ENCODE assay signal across 9 cellular contexts in the genomic region with DNA sequence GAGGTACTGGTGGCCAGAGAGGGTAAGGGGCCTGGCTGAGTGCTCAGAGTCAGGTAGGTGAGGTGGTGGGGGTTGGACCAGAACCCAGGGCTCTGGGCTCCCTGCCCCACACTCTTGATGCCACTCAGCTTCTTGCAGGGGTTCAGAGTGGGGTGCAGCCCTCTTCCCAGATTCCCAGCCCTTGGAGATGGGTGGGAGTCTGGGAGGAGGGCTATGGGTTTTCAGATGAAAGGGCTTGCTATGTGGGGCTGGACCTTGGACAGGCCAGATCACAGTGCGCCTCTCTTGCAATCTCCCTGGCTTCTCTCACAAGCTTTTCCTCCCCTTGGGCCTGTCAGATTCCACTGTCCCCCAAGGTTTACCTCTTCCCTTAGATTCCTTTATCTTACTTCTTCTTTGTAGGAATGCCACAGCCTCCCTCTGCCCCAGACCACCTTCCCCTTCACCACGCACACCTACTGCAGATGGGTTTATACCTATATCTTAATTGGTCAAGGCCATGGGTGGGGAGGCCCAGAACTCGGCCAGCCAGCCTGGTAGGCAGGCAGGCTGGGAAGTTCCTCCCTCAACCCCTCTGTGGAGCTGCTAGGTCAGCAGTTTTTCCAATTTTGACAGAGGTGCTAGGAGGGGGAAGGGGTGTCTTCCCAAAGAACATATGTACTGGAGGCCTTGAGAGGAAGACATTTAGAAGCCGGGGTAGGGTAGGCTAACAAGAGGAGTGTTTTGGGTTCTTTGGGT. TPM values are rescaled to one million over a fixed set of nuclear protein-coding genes. Genes with fewer than 3 reads are reported as not detected.
DNase-seq lines count a peak whose midpoint lies in the region; ATAC-seq and TF ChIP-seq lines count a peak whose summit lies in the region.
"Had no signal": no experiment of that assay in that cellular context is flagged by ENCODE, and none has a peak within 500 bp of the region (broad histone marks: within the 10 kb centered on the region; RNA-seq: fewer than 3 reads in every experiment).

No MANE protein-coding gene starts in this region.

- no peak for ATAC-seq in IMR-90 (ENCODE audit: low read depth)
- ATAC-seq: esophagus mucosa had no signal

- no peak overlapping the region for H2AK5ac ChIP-seq in IMR-90 (ENCODE audit: low read depth, low read length)

- no peak overlapping the region for H3K56ac ChIP-seq in IMR-90 (ENCODE audit: extremely low read depth, insufficient read depth, low read length)

- no peak overlapping the region; the same call in 1 of the 2 replicates for H3K9ac ChIP-seq in IMR-90 (ENCODE audit: low read depth, low read length)
- H3K9ac ChIP-seq in rectal smooth muscle tissue (ENCODE audit: low read length) = no peak overlapping the region

- in situ Hi-C loops in IMR-90 (cut with MboI; ENCODE audit: low sequenced_read_pairs) = no loop called here

- H4K20me1 ChIP-seq in IMR-90 (ENCODE audit: insufficient read depth, low read length) = no peaks in the 10 kb centered on the region

- peak overlapping the region; percentile 67 for H3K4me3 ChIP-seq in IMR-90 (ENCODE audit: insufficient read depth, low read depth, low read length)
- peak overlapping the region; percentile 56 for H3K4me3 ChIP-seq in epithelial cell of esophagus (ENCODE audit: low read length)
- peak overlapping the region; percentile 65 for H3K4me3 ChIP-seq in rectal smooth muscle tissue (ENCODE audit: low read length)

- peak overlapping the region; percentile 91 for H2AFZ ChIP-seq in IMR-90 (replicated peaks; ENCODE audit: low read length, poor library complexity)

- no peaks in the 10 kb centered on the region for H3K9me3 ChIP-seq in IMR-90 (ENCODE audit: control insufficient read depth, insufficient read depth, low read length)

- H2BK5ac ChIP-seq in IMR-90 (ENCODE audit: low read depth, low read length, poor library complexity, severe bottlenecking) = no peak overlapping the region

- H4K8ac ChIP-seq in IMR-90 (ENCODE audit: low read depth in 2 of 2, low read length in 2 of 2) = peak overlapping the region in 1 of 2 experiments; percentile 77; a peak in 1 of 4 replicates

- no peak overlapping the region for H2BK15ac ChIP-seq in IMR-90 (ENCODE audit: low read depth, low read length)

- H3K27ac ChIP-seq in IMR-90 (ENCODE audit: insufficient read depth, low read length) (no peak overlapping the region), rectal smooth muscle tissue (ENCODE audit: low read depth, low read length) (peak overlapping the region; percentile 34)

- no peak overlapping the region for H2BK120ac ChIP-seq in IMR-90 (ENCODE audit: low read depth, low read length)

- H3K4me1 ChIP-seq in IMR-90 (ENCODE audit: control insufficient read depth, insufficient read depth, low read length) (peaks cover 17% of the 10 kb centered on the region), rectal smooth muscle tissue (ENCODE audit: control insufficient read depth, insufficient read depth, low read length) (peaks cover 13% of the 10 kb centered on the region)

- H3K18ac ChIP-seq in IMR-90 (ENCODE audit: low read depth, low read length) = no peak overlapping the region

- TF ChIP-seq POLR2A in IMR-90 (IDR thresholded peaks at IDR 0.05; ENCODE audit: low read depth, low read length) = no peak

- peaks cover 3% of the 10 kb centered on the region; the same call in 1 of the 2 replicates for H3K9me1 ChIP-seq in IMR-90 (ENCODE audit: insufficient read depth, low read length)

- CTCF ChIA-PET in IMR-90 (lab: Yijun Ruan, JAX) = interaction anchor here (0.9 kb wide), 1 partner anchor 35 kb away, joined by 3 read pairs; no protein-coding TSS in a partner anchor

- no CpG with 5 or more reads among the region's 4 CpGs for WGBS in IMR-90 (ENCODE audit: extremely low coverage in 2 of 2, insufficient read length in 1 of 2), 2 experiments

- H3K4me2 ChIP-seq in IMR-90 (ENCODE audit: low read depth, low read length) = peak overlapping the region; percentile 89; the same call in 1 of the 2 replicates

- no peak overlapping the region for H2BK20ac ChIP-seq in IMR-90 (ENCODE audit: low read depth, low read length)

- H3K27me3 ChIP-seq in IMR-90 (ENCODE audit: control insufficient read depth, insufficient read depth, low read length) (no peaks in the 10 kb centered on the region), rectal smooth muscle tissue (ENCODE audit: control insufficient read depth, insufficient read depth, low read length) (no peaks in the 10 kb centered on the region)

- no peak for TF ChIP-seq RAD21 in IMR-90 (IDR thresholded peaks at IDR 0.05; ENCODE audit: low read length)

- H3K4ac ChIP-seq in IMR-90 (ENCODE audit: low read depth, low read length) = peak overlapping the region; percentile 87

- POLR2A ChIA-PET in IMR-90 (lab: Charles Lee; ENCODE audit: unreplicated experiment) = interaction anchor here (0.6 kb wide), 1 partner anchor 30 kb away, joined by 3 read pairs; a partner anchor contains a TSS

- H3K23ac ChIP-seq in IMR-90 (ENCODE audit: low read depth, low read length) = 0 out of 2 replicates have a peak overlapping the region, but pooled peaks have one; percentile 81

- BruUV-seq in IMR-90 (replicated peaks; lab: Mats Ljungman, UMichigan) = no TSS peak

- H4K91ac ChIP-seq in IMR-90 (ENCODE audit: insufficient read depth, low read depth, low read length) = no peak overlapping the region; the same call in 1 of the 2 replicates

- TF ChIP-seq CTCF in IMR-90 (conservative IDR thresholded peaks at IDR 0.05; ENCODE audit: low read depth, low read length) = no peak
- TF ChIP-seq CTCF in epithelial cell of esophagus (IDR thresholded peaks at IDR 0.05; ENCODE audit: insufficient read depth, low read depth, low read length, missing control alignments) = no peak

- dilution Hi-C loops in IMR-90 (cut with HindIII; ENCODE audit: low sequenced_read_pairs, unreplicated experiment) = no loop called here

- intact Hi-C loops in IMR-90 (cut with micrococcal nuclease) = loop anchor here (2.0 kb wide), 1 partner anchor 33 kb away; no protein-coding TSS in a partner anchor

- no peak overlapping the region for H4K5ac ChIP-seq in IMR-90 (ENCODE audit: low read depth, low read length)

- no peak for DNase-seq in IMR-90
- no peak for DNase-seq in epithelial cell of esophagus (ENCODE audit: low read depth)
- no peak for DNase-seq in NCI-H524 (lab: John Stamatoyannopoulos, UW)
- no peak for DNase-seq in activated effector memory CD4-positive, alpha-beta T cell treated with anti-CD3 and anti-CD28 coated beads, Interleukin-2, amount 50 U/mL, for 16 hours
- no peak for DNase-seq in NCI-H226
- DNase-seq: activated CD4-positive, alpha-beta T cell treated with anti-CD3 and anti-CD28 coated beads for 1 hour; NCI-H2029 treated with DMSO at 0.1 percent for 48 hours had no signal

- peak overlapping the region; percentile 86 for H2AK9ac ChIP-seq in IMR-90 (replicated peaks; ENCODE audit: low read depth, low read length, poor library complexity)

- 0 out of 2 replicates have a peak, but pooled peaks cover 2% of the 10 kb centered on the region for H3K36me3 ChIP-seq in IMR-90 (ENCODE audit: control insufficient read depth, insufficient read depth, low read length)
- H3K36me3 ChIP-seq in rectal smooth muscle tissue (ENCODE audit: control insufficient read depth, insufficient read depth, low read length) = no peaks in the 10 kb centered on the region

- H3K14ac ChIP-seq in IMR-90 (replicated peaks; ENCODE audit: low read depth, low read length) = no peak overlapping the region

- H3K79me1 ChIP-seq in IMR-90 (ENCODE audit: low read depth in 1 of 2, low read length in 2 of 2) = peaks cover 0 to 13% of the 10 kb centered on the region in 2 experiments; a peak in 1 of 4 replicates

TF ChIP-seq in IMR-90, 13 proteins besides CTCF, POLR2A, EP300 and RAD21:
- TF ChIP-seq MAFK (IDR thresholded peaks at IDR 0.05; ENCODE audit: low read depth, low read length) = peak; percentile 71
- TF ChIP-seq MXI1 (IDR thresholded peaks at IDR 0.05; ENCODE audit: borderline replicate concordance, low read depth, low read length) = no peak
- no peak for TF ChIP-seq SMC3 (IDR thresholded peaks at IDR 0.05; ENCODE audit: low read depth, low read length)

RNA-seq across cellular contexts. Expression of a gene that starts 1.3 kb away (rescaled TPM):
- 1.7 and 2.2 TPM in 2 replicates for total RNA-seq in IMR-90 (2012; rRNA removed)
- 5.3 and 5.4 TPM in 2 replicates for polyA plus RNA-seq in IMR-90 (2012; rRNA removed)
- polyA plus RNA-seq in IMR-90 (2012; cell fraction: cytosol; rRNA removed) = 2.7 and 4.6 TPM in 2 replicates
- 10.7 and 11.1 TPM in 2 replicates for polyA plus RNA-seq in IMR-90 (2012; cell fraction: nucleus; rRNA removed; ENCODE audit: low replicate concordance)

RNA-seq across cellular contexts. Expression of a gene that starts 29.3 kb away (rescaled TPM):
- 0.56 and 0.72 TPM in 2 replicates for total RNA-seq in IMR-90 (2012; rRNA removed)
- 3.9 and 4.5 TPM in 2 replicates for polyA plus RNA-seq in IMR-90 (2012; rRNA removed)
- 2.7 and 2.9 TPM in 2 replicates for polyA plus RNA-seq in IMR-90 (2012; cell fraction: cytosol; rRNA removed)
- 27.9 and 42.0 TPM in 2 replicates for polyA plus RNA-seq in IMR-90 (2012; cell fraction: nucleus; rRNA removed; ENCODE audit: low replicate concordance)

RNA-seq across cellular contexts. Expression of a gene that starts 29.6 kb away (rescaled TPM):
- 22.8 and 24.4 TPM in 2 replicates for total RNA-seq in IMR-90 (2012; rRNA removed)
- polyA plus RNA-seq in IMR-90 (2012; rRNA removed) = 16.1 and 18.9 TPM in 2 replicates
- 9.2 and 9.4 TPM in 2 replicates for polyA plus RNA-seq in IMR-90 (2012; cell fraction: cytosol; rRNA removed)
- 44.0 and 53.0 TPM in 2 replicates for polyA plus RNA-seq in IMR-90 (2012; cell fraction: nucleus; rRNA removed; ENCODE audit: low replicate concordance)

RNA-seq across cellular contexts. Expression of a gene that starts 32.2 kb away (rescaled TPM):
- total RNA-seq in IMR-90 (2012; rRNA removed) = 13.6 and 15.6 TPM in 2 replicates
- polyA plus RNA-seq in IMR-90 (2012; rRNA removed) = 35.8 and 38.4 TPM in 2 replicates
- polyA plus RNA-seq in IMR-90 (2012; cell fraction: cytosol; rRNA removed) = 19.7 and 21.1 TPM in 2 replicates
- 286 and 363 TPM in 2 replicates for polyA plus RNA-seq in IMR-90 (2012; cell fraction: nucleus; rRNA removed; ENCODE audit: low replicate concordance)

RNA-seq across cellular contexts. Expression of a gene that starts 42.4 kb away (rescaled TPM):
- total RNA-seq in IMR-90 (2012; rRNA removed) = 5.0 and 7.5 TPM in 2 replicates
- 46.3 and 50.4 TPM in 2 replicates for polyA plus RNA-seq in IMR-90 (2012; rRNA removed)
- 32.8 and 36.4 TPM in 2 replicates for polyA plus RNA-seq in IMR-90 (2012; cell fraction: cytosol; rRNA removed)
- 229 and 384 TPM in 2 replicates for polyA plus RNA-seq in IMR-90 (2012; cell fraction: nucleus; rRNA removed; ENCODE audit: low replicate concordance)
